ENCODE assay signal across 13 cellular contexts in genomic region chr1:228465571-228466146, GRCh38. TPM values are rescaled to one million over a fixed set of nuclear protein-coding genes. Genes with fewer than 3 reads are reported as not detected.
DNase-seq lines count a peak whose midpoint lies in the region; ATAC-seq and TF ChIP-seq lines count a peak whose summit lies in the region.
"Had no signal": no experiment of that assay in that cellular context is flagged by ENCODE, and none has a peak within 500 bp of the region (broad histone marks: within the 10 kb centered on the region; RNA-seq: fewer than 3 reads in every experiment).

No MANE protein-coding gene starts in this region.

- TF ChIP-seq CTCF in CD8-positive, alpha-beta T cell (IDR thresholded peaks at IDR 0.05), result no peak

- peak overlapping the region; percentile 85 for H3K4me3 Mint-ChIP-seq in CD8-positive, alpha-beta T cell
- H3K4me3 Mint-ChIP-seq in activated T-helper 17 cell treated with anti-CD3 and anti-CD28 coated beads, Interleukin-2, amount 50 U/mL, for 72 hours, result peak overlapping the region; percentile 84
- peak overlapping the region; percentile 73 to 93 (median 82) for H3K4me3 Mint-ChIP-seq in naive thymus-derived CD4-positive, alpha-beta T cell

- intact Hi-C loops in CD8-positive, alpha-beta T cell (cut with DNase I, micrococcal nuclease), result loop anchor here (1.0 to 2.0 kb wide), 3 partner anchors 8 to 253 kb away; partner anchors contain the start of gene RNF187 (in 1 of the 2)
- intact Hi-C loops in naive thymus-derived CD4-positive, alpha-beta T cell (cut with micrococcal nuclease), result loop anchor here (1.0 to 2.0 kb wide), 5 partner anchors 8 to 383 kb away; partner anchors contain the start of genes ARF1 (in 1 of the 2), GUK1 (in 1 of the 2) and IBA57 (in 1 of the 2)

- CTCF ChIA-PET in CD8-positive, alpha-beta T cell (lab: Charles Lee), result interaction anchor here (1.5 to 2.1 kb wide), 3 partner anchors 21 to 379 kb away, joined by 3 to 7 read pairs (median 7); partner anchors contain the start of gene RNF187
- CTCF ChIA-PET in naive thymus-derived CD4-positive, alpha-beta T cell (lab: Charles Lee), result interaction anchor here (1.0 to 1.5 kb wide), 2 partner anchors 10 to 21 kb away, joined by 3 to 4 read pairs; no protein-coding TSS in a partner anchor

- no peak overlapping the region for H3K27ac ChIP-seq in CD8-positive, alpha-beta T cell (ENCODE audit: low read depth, low read length)
- no peak overlapping the region for H3K27ac ChIP-seq in naive thymus-derived CD4-positive, alpha-beta T cell (ENCODE audit: low read depth, low read length)
- H3K27ac ChIP-seq: right atrium auricular region, vagina had no signal

- no peaks in the 10 kb centered on the region for H3K36me3 ChIP-seq in CD8-positive, alpha-beta T cell (ENCODE audit: insufficient read depth, low read length)
- H3K36me3 ChIP-seq in naive thymus-derived CD4-positive, alpha-beta T cell (ENCODE audit: control insufficient read depth in 2 of 3, insufficient read depth in 3 of 3, low read length in 3 of 3), result no peaks in the 10 kb centered on the region
- H3K36me3 ChIP-seq: heart left ventricle, right atrium auricular region, vagina had no signal

- no peaks in the 10 kb centered on the region for H3K9me3 Mint-ChIP-seq in CD8-positive, alpha-beta T cell
- H3K9me3 Mint-ChIP-seq in activated T-helper 17 cell treated with anti-CD3 and anti-CD28 coated beads, Interleukin-2, amount 50 U/mL, for 72 hours, result no peaks in the 10 kb centered on the region
- no peaks in the 10 kb centered on the region for H3K9me3 Mint-ChIP-seq in naive thymus-derived CD4-positive, alpha-beta T cell
- H3K9me3 Mint-ChIP-seq: memory B cell had no signal

- peaks cover 18% of the 10 kb centered on the region for H3K27me3 Mint-ChIP-seq in CD8-positive, alpha-beta T cell (ENCODE audit: low read depth)
- H3K27me3 Mint-ChIP-seq in activated T-helper 17 cell treated with anti-CD3 and anti-CD28 coated beads, Interleukin-2, amount 50 U/mL, for 72 hours, result no peaks in the 10 kb centered on the region
- peaks cover 12 to 34% (median 27%) of the 10 kb centered on the region in 5 donors for H3K27me3 Mint-ChIP-seq in naive thymus-derived CD4-positive, alpha-beta T cell

- no peaks in the 10 kb centered on the region for H3K9me3 ChIP-seq in CD8-positive, alpha-beta T cell (ENCODE audit: low read length)
- no peaks in the 10 kb centered on the region for H3K9me3 ChIP-seq in naive thymus-derived CD4-positive, alpha-beta T cell (ENCODE audit: control insufficient read depth in 2 of 3, low read length in 3 of 3)
- H3K9me3 ChIP-seq: heart left ventricle, right atrium auricular region, vagina had no signal

- H3K27me3 ChIP-seq in CD8-positive, alpha-beta T cell (ENCODE audit: insufficient read depth, low read length), result no peaks in the 10 kb centered on the region
- H3K27me3 ChIP-seq in naive thymus-derived CD4-positive, alpha-beta T cell (ENCODE audit: control insufficient read depth in 2 of 2, insufficient read depth in 2 of 2, low read length in 2 of 2), result no peaks in the 10 kb centered on the region
- H3K27me3 ChIP-seq: vagina had no signal

- peaks cover 40% of the 10 kb centered on the region for H3K4me1 Mint-ChIP-seq in CD8-positive, alpha-beta T cell (ENCODE audit: low read depth)
- peaks cover 38% of the 10 kb centered on the region for H3K4me1 Mint-ChIP-seq in activated T-helper 17 cell treated with anti-CD3 and anti-CD28 coated beads, Interleukin-2, amount 50 U/mL, for 72 hours
- peaks cover 24 to 64% (median 40%) of the 10 kb centered on the region in 7 donors for H3K4me1 Mint-ChIP-seq in naive thymus-derived CD4-positive, alpha-beta T cell

- no peak overlapping the region for H3K27ac Mint-ChIP-seq in CD8-positive, alpha-beta T cell
- H3K27ac Mint-ChIP-seq in activated T-helper 17 cell treated with anti-CD3 and anti-CD28 coated beads, Interleukin-2, amount 50 U/mL, for 72 hours, result peak overlapping the region; percentile 47
- peak overlapping the region in 5 of 9 donors; percentile 9 to 92 (median 63) for H3K27ac Mint-ChIP-seq in naive thymus-derived CD4-positive, alpha-beta T cell
- H3K27ac Mint-ChIP-seq: memory B cell had no signal

- peaks cover 26% of the 10 kb centered on the region for H3K4me1 ChIP-seq in CD8-positive, alpha-beta T cell (ENCODE audit: insufficient read depth, low read length)
- H3K4me1 ChIP-seq in naive thymus-derived CD4-positive, alpha-beta T cell (ENCODE audit: control insufficient read depth in 2 of 2, insufficient read depth in 2 of 2, low read length in 2 of 2), result peaks cover 15 to 17% of the 10 kb centered on the region in 2 donors

- no peak overlapping the region for H3K4me3 ChIP-seq in CD8-positive, alpha-beta T cell (ENCODE audit: low read depth, low read length)
- peak overlapping the region; percentile 62 for H3K4me3 ChIP-seq in naive thymus-derived CD4-positive, alpha-beta T cell (ENCODE audit: low read length)

- no peak for ATAC-seq in CD8-positive, alpha-beta T cell
- peak; percentile 51 for ATAC-seq in activated T-helper 17 cell treated with anti-CD3 and anti-CD28 coated beads, Interleukin-2, amount 50 U/mL, for 72 hours (replicated peaks)
- ATAC-seq in naive thymus-derived CD4-positive, alpha-beta T cell, result no peak
- no peak for ATAC-seq in HG02798 (IDR thresholded peaks at IDR 0.05; ENCODE audit: poor library complexity, unreplicated experiment)
- ATAC-seq: heart left ventricle had no signal

- no peaks in the 10 kb centered on the region for H3K36me3 Mint-ChIP-seq in CD8-positive, alpha-beta T cell
- H3K36me3 Mint-ChIP-seq in activated T-helper 17 cell treated with anti-CD3 and anti-CD28 coated beads, Interleukin-2, amount 50 U/mL, for 72 hours (ENCODE audit: low read depth), result peaks cover 5% of the 10 kb centered on the region
- peaks cover 0 to 6% (median 0%) of the 10 kb centered on the region in 5 donors for H3K36me3 Mint-ChIP-seq in naive thymus-derived CD4-positive, alpha-beta T cell

- POLR2A ChIA-PET in CD8-positive, alpha-beta T cell (lab: Charles Lee), result interaction anchor here (0.7 to 3.8 kb wide), 4 partner anchors 8 to 21 kb away, joined by 3 to 26 read pairs (median 4); partner anchors contain the start of gene RNF187
- POLR2A ChIA-PET in naive thymus-derived CD4-positive, alpha-beta T cell (lab: Charles Lee), result interaction anchor here (1.1 to 3.2 kb wide), 4 partner anchors 10 to 25 kb away, joined by 3 to 24 read pairs (median 4); partner anchors contain the start of gene RNF187

- no peak for DNase-seq in CD8-positive, alpha-beta T cell
- peak; percentile 29 for DNase-seq in GDM1 (lab: John Stamatoyannopoulos, UW)
- no peak for DNase-seq in naive thymus-derived CD4-positive, alpha-beta T cell
- DNase-seq in NOMO-1 treated with dmso at 0.1 percent for 144 hours (lab: John Stamatoyannopoulos, UW; ENCODE audit: unreplicated experiment), result no peak
- no peak for DNase-seq in T-helper 9 cell
- DNase-seq: DND-41, heart left ventricle, NCI-H187 treated with DMSO at 0.1 percent for 48 hours had no signal

RNA-seq across cellular contexts. Expression of gene RNF187, which starts 21.5 kb away (rescaled TPM):
- 10 to 100 TPM; 34.8 to 35.8 TPM for total RNA-seq in CD8-positive, alpha-beta T cell
- 100 to 1,000 TPM in 1 of 2 donors, 10 to 100 TPM in 1; 92.7 to 111 TPM for total RNA-seq in activated T-helper 17 cell treated with anti-CD3 and anti-CD28 coated beads, Interleukin-2, amount 50 U/mL, for 72 hours
- 100 to 1,000 TPM in 1 of 5 experiments, 10 to 100 TPM in 4; 64.4 to 133 (median 69.0) TPM for total RNA-seq in naive thymus-derived CD4-positive, alpha-beta T cell
- 10 to 100 TPM; 16.5 to 46.1 TPM for polyA plus RNA-seq in naive thymus-derived CD4-positive, alpha-beta T cell

RNA-seq across cellular contexts. Expression of gene TRIM17, which starts 49.0 kb away (rescaled TPM):
- 1 to 10 TPM; 1.1 to 1.4 TPM for total RNA-seq in CD8-positive, alpha-beta T cell
- 1 to 10 TPM; 1.7 to 1.9 TPM for total RNA-seq in activated T-helper 17 cell treated with anti-CD3 and anti-CD28 coated beads, Interleukin-2, amount 50 U/mL, for 72 hours
- 1 to 10 TPM in 3 of 5 experiments, under 1 TPM in 2; 0.92 to 2.5 (median 1.8) TPM for total RNA-seq in naive thymus-derived CD4-positive, alpha-beta T cell
- under 1 TPM; 0.18 to 0.44 TPM for polyA plus RNA-seq in naive thymus-derived CD4-positive, alpha-beta T cell
- total RNA-seq: right atrium auricular region had no signal

RNA-seq across cellular contexts. Expression of gene TRIM11, which starts 59.0 kb away (rescaled TPM):
- 10 to 100 TPM; 36.6 to 40.3 TPM for total RNA-seq in CD8-positive, alpha-beta T cell
- total RNA-seq in activated T-helper 17 cell treated with anti-CD3 and anti-CD28 coated beads, Interleukin-2, amount 50 U/mL, for 72 hours, result 10 to 100 TPM; 41.7 to 48.6 TPM
- 10 to 100 TPM; 36.0 to 64.9 (median 48.2) TPM for total RNA-seq in naive thymus-derived CD4-positive, alpha-beta T cell
- polyA plus RNA-seq in naive thymus-derived CD4-positive, alpha-beta T cell, result 10 to 100 TPM; 11.8 to 22.4 TPM
